Comparison of ENCODE assay signal across 15 cellular contexts in the genomic region with DNA sequence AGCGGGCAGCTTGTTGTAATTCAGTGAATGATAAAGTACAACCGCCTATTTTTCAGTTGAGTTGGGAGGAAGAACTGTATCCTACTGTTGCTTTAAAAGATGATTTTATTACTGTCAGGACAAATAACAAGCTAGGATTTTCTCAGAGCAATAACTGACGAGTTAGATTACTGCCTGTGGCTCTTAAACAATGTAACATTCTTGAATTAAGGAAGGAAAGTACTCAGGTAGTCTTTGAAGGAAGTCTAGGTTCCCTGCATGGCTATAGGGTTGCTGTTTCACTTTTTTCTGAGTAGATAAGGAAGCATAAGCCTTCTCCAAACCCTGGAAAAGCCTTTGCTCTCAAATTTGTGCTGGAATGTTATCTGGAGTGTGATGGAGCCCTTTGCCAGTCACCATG. TPM values are rescaled to one million over a fixed set of nuclear protein-coding genes. Genes with fewer than 3 reads are reported as not detected.
DNase-seq lines count a peak whose midpoint lies in the region; ATAC-seq and TF ChIP-seq lines count a peak whose summit lies in the region.
"Had no signal": no experiment of that assay in that cellular context is flagged by ENCODE, and none has a peak within 500 bp of the region (broad histone marks: within the 10 kb centered on the region; RNA-seq: fewer than 3 reads in every experiment).

No MANE protein-coding gene starts in this region.

- no peak overlapping the region for H2BK120ac ChIP-seq in mesendoderm (ENCODE audit: low read depth, low read length)

- no peaks in the 10 kb centered on the region for H3K27me3 ChIP-seq in ascending aorta
- H3K27me3 ChIP-seq in esophagus muscularis mucosa, result no peaks in the 10 kb centered on the region
- H3K27me3 ChIP-seq in mesendoderm (ENCODE audit: insufficient read depth, low read length, poor library complexity), result no peaks in the 10 kb centered on the region
- H3K27me3 ChIP-seq in suprapubic skin, result no peaks in the 10 kb centered on the region

- H4K5ac ChIP-seq in mesendoderm (ENCODE audit: low read length), result no peak overlapping the region

- H3K36me3 ChIP-seq in ascending aorta (no peaks in the 10 kb centered on the region), esophagus muscularis mucosa (no peaks in the 10 kb centered on the region), mesendoderm (ENCODE audit: control insufficient read depth, insufficient read depth, low read length) (no peaks in the 10 kb centered on the region), suprapubic skin (no peaks in the 10 kb centered on the region)

- no peak overlapping the region for H3K4me2 ChIP-seq in mesendoderm (ENCODE audit: low read length)

- H2BK5ac ChIP-seq in mesendoderm (ENCODE audit: low read length), result no peak overlapping the region

- no peak overlapping the region for H4K8ac ChIP-seq in mesendoderm (ENCODE audit: low read depth, low read length)

- H3K4me3 ChIP-seq in ascending aorta (no peak overlapping the region), esophagus muscularis mucosa (no peak overlapping the region), mesendoderm (ENCODE audit: low read length) (no peak overlapping the region), suprapubic skin (no peak overlapping the region)
- H3K4me3 ChIP-seq: GM23248 had no signal

- no peak overlapping the region for H3K9ac ChIP-seq in mesendoderm (ENCODE audit: low read length)
- H3K9ac ChIP-seq: GM23248 had no signal

- peak overlapping the region; percentile 23 to 45 for H3K27ac ChIP-seq in ascending aorta
- H3K27ac ChIP-seq in esophagus muscularis mucosa (replicated peaks in 1 of 4), result peak overlapping the region in 3 of 4 donors; percentile 41 to 68 (median 66)
- H3K27ac ChIP-seq in mesendoderm (ENCODE audit: low read depth, low read length), result no peak overlapping the region
- peak overlapping the region; percentile 16 for H3K27ac ChIP-seq in suprapubic skin
- H3K27ac ChIP-seq: GM23248, HL-60 had no signal

- H3K4me1 ChIP-seq in ascending aorta (peaks cover 0 to 7% of the 10 kb centered on the region in 2 donors), esophagus muscularis mucosa (peaks cover 5 to 40% (median 36%) of the 10 kb centered on the region in 4 donors), mesendoderm (ENCODE audit: control insufficient read depth, low read depth, low read length) (no peaks in the 10 kb centered on the region), suprapubic skin (no peaks in the 10 kb centered on the region)
- H3K4me1 ChIP-seq: Caco-2 had no signal

- TF ChIP-seq EP300 in esophagus muscularis mucosa (IDR thresholded peaks at IDR 0.05) (no peak), suprapubic skin (IDR thresholded peaks at IDR 0.05) (no peak)

- H3K79me2 ChIP-seq in mesendoderm (ENCODE audit: control insufficient read depth, insufficient read depth, low read length), result no peaks in the 10 kb centered on the region

- no peak for TF ChIP-seq CTCF in ascending aorta (IDR thresholded peaks at IDR 0.05)
- TF ChIP-seq CTCF in esophagus muscularis mucosa (IDR thresholded peaks at IDR 0.05), result no peak
- no peak for TF ChIP-seq CTCF in suprapubic skin (IDR thresholded peaks at IDR 0.05)

- H3K9me3 ChIP-seq in ascending aorta, result no peaks in the 10 kb centered on the region
- no peaks in the 10 kb centered on the region for H3K9me3 ChIP-seq in esophagus muscularis mucosa
- no peaks in the 10 kb centered on the region for H3K9me3 ChIP-seq in suprapubic skin
- H3K9me3 ChIP-seq: Caco-2 had no signal

- H3K18ac ChIP-seq in mesendoderm (ENCODE audit: low read length), result no peak overlapping the region

- no peak overlapping the region for H2AK5ac ChIP-seq in mesendoderm (ENCODE audit: low read length)

- WGBS in esophagus muscularis mucosa, result 69% methylated on average over 3 of the region's 3 CpGs
- no CpG with 5 or more reads among the region's 3 CpGs for WGBS in mesendoderm (ENCODE audit: extremely low coverage, insufficient coverage, low lambda C conversion rate)
- WGBS in suprapubic skin, result 75% methylated on average over 3 of the region's 3 CpGs

- no peak overlapping the region for H2BK15ac ChIP-seq in mesendoderm (replicated peaks; ENCODE audit: low read depth)

- no peak overlapping the region for H3K4ac ChIP-seq in mesendoderm (ENCODE audit: low read depth, low read length)

- DNase-seq in ascending aorta (ENCODE audit: low spot score in 2 of 2), result no peak
- no peak for DNase-seq in esophagus muscularis mucosa (ENCODE audit: extremely low spot score)
- DNase-seq in mesendoderm, result peak; percentile 49
- DNase-seq in suprapubic skin (ENCODE audit: low spot score in 2 of 2), result no peak
- no peak for DNase-seq in NCI-H2227 treated with DMSO at 0.1 percent for 48 hours (lab: John Stamatoyannopoulos, UW)
- no peak for DNase-seq in kidney tubule cell (ENCODE audit: low spot score)
- DNase-seq: AML-193, Caco-2, NCI-H1092, NCI-H1694, SHP77 had no signal

- no peaks in the 10 kb centered on the region for H3K79me1 ChIP-seq in mesendoderm (ENCODE audit: low read length)

- intact Hi-C loops in ascending aorta (cut with DNase I) (no loop called here), esophagus muscularis mucosa (cut with DNase I) (no loop called here)

- no peak overlapping the region for H3K56ac ChIP-seq in mesendoderm (ENCODE audit: low read length)

- H3K23ac ChIP-seq in mesendoderm (ENCODE audit: low read length), result no peak overlapping the region

- TF ChIP-seq POLR2A in esophagus muscularis mucosa (IDR thresholded peaks at IDR 0.05; ENCODE audit: low read depth) (no peak), suprapubic skin (IDR thresholded peaks at IDR 0.05) (no peak)

- no peak for ATAC-seq in HG03571 (IDR thresholded peaks at IDR 0.05; ENCODE audit: unreplicated experiment)
- ATAC-seq: Panc1 had no signal

RNA-seq across cellular contexts. Expression of a gene that starts 17.6 kb away (rescaled TPM):
- total RNA-seq in ascending aorta (1.7 TPM), esophagus muscularis mucosa (10 to 100 TPM; 10.3 to 13.6 (median 12.8) TPM), suprapubic skin (10 to 100 TPM in 2 of 4 donors, 1 to 10 TPM in 2; 7.5 to 28.9 (median 11.9) TPM)
- polyA plus RNA-seq in mesendoderm (2013, experiment 1 of 2), result 6.5 TPM
- polyA plus RNA-seq in mesendoderm (2013, experiment 2 of 2), result 6.4 TPM
